Comparison of ENCODE assay signal across 20 cellular contexts in genomic region chr7:67913604-67914003, GRCh38.
DNase-seq lines count a peak whose midpoint lies in the region; ATAC-seq and TF ChIP-seq lines count a peak whose summit lies in the region.
"Had no signal": no experiment of that assay in that cellular context is flagged by ENCODE, and none has a peak within 500 bp of the region (broad histone marks: within the 10 kb centered on the region; RNA-seq: fewer than 3 reads in every experiment).

No MANE protein-coding gene starts in this region.

- no peak for TF ChIP-seq POLR2A in NB4 (IDR thresholded peaks at IDR 0.05; ENCODE audit: extremely low read depth, insufficient read length)

- ATAC-seq in esophagus mucosa, result no peak
- ATAC-seq: body of pancreas; left cardiac atrium; natural killer cell treated with Interleukin-12 subunit alpha and Interleukin-12 subunit beta and Interleukin-15 and Interleukin-18, amount 100 ng/mL, for 72 hours; upper lobe of right lung had no signal

- DNase-seq in GM23248 (peak; percentile 4), NB4 (ENCODE audit: low read depth) (peak; percentile 43), dorsolateral prefrontal cortex (peak in 6 of 10 donors; percentile 29 to 57 (median 40)), trophoblast cell (peak in 1 of 2 donors; percentile 22), DMS153 treated with DMSO at 0.1 percent for 48 hours (lab: John Stamatoyannopoulos, UW; ENCODE audit: unreplicated experiment) (no peak), NCI-H2081 treated with DMSO at 0.1 percent for 48 hours (lab: John Stamatoyannopoulos, UW) (no peak), SIG-M5 (lab: John Stamatoyannopoulos, UW) (no peak)
- DNase-seq: activated T-cell treated with anti-CD3 and anti-CD28 coated beads, Interleukin-2, amount 50 U/mL, for 48 hours; body of pancreas; DMS79; left cardiac atrium; NCI-H1092; NCI-H2081; stimulated activated CD4-positive, alpha-beta T cell treated with anti-CD3 and anti-CD28 coated beads, Interleukin-4, amount 100 ng/mL, for 1 hour; stomach; upper lobe of right lung had no signal

- no peaks in the 10 kb centered on the region for H3K79me1 ChIP-seq in trophoblast cell (ENCODE audit: low read length)

- no peak overlapping the region for H4K12ac ChIP-seq in trophoblast cell (ENCODE audit: low read depth, low read length)

- H3K27me3 ChIP-seq in GM23248 (replicated peaks; ENCODE audit: insufficient read depth), result no peaks in the 10 kb centered on the region
- H3K27me3 ChIP-seq in dorsolateral prefrontal cortex, result no peaks in the 10 kb centered on the region
- H3K27me3 ChIP-seq in trophoblast cell (ENCODE audit: insufficient read depth, low read length), result no peaks in the 10 kb centered on the region
- H3K27me3 ChIP-seq: body of pancreas, stomach, upper lobe of right lung had no signal

- no peaks in the 10 kb centered on the region for H3F3A ChIP-seq in GM23248 (ENCODE audit: insufficient read depth)

- H3K27ac ChIP-seq in GM23248 (no peak overlapping the region), dorsolateral prefrontal cortex (peak overlapping the region in 1 of 59 donors; percentile 16), trophoblast cell (ENCODE audit: low read depth, low read length) (peak overlapping the region; percentile 22)
- H3K27ac ChIP-seq: body of pancreas, C4-2B, stomach, upper lobe of right lung, VCaP had no signal

- H3K4me1 ChIP-seq in GM23248 (ENCODE audit: insufficient read depth), result no peaks in the 10 kb centered on the region
- H3K4me1 ChIP-seq in trophoblast cell (ENCODE audit: control insufficient read depth in 1 of 2, insufficient read depth in 2 of 2, low read length in 2 of 2), result peaks cover 5% of the 10 kb centered on the region in 2 experiments
- H3K4me1 ChIP-seq: body of pancreas, stomach, upper lobe of right lung had no signal

- no peaks in the 10 kb centered on the region for H4K20me1 ChIP-seq in GM23248 (ENCODE audit: insufficient read depth)

- no peak overlapping the region for H3K18ac ChIP-seq in trophoblast cell (ENCODE audit: low read length)

- in situ Hi-C loops in GM23248 (cut with MboI), result no loop called here

- no peaks in the 10 kb centered on the region for H3K36me3 ChIP-seq in GM23248 (ENCODE audit: low read depth)
- H3K36me3 ChIP-seq in trophoblast cell (ENCODE audit: control insufficient read depth in 1 of 2, insufficient read depth in 2 of 2, low read length in 2 of 2), result no peaks in the 10 kb centered on the region
- H3K36me3 ChIP-seq: stomach, upper lobe of right lung had no signal

- H3K9ac ChIP-seq in GM23248 (no peak overlapping the region), trophoblast cell (ENCODE audit: low read length) (no peak overlapping the region)

- no peak overlapping the region for H2BK5ac ChIP-seq in trophoblast cell (ENCODE audit: low read depth, low read length, poor library complexity)

- H2BK120ac ChIP-seq in trophoblast cell (ENCODE audit: insufficient read depth, low read length, poor library complexity), result no peak overlapping the region

- H3K4me3 ChIP-seq in GM23248 (no peak overlapping the region), NB4 (ENCODE audit: low read depth, low read length) (no peak overlapping the region), dorsolateral prefrontal cortex (no peak overlapping the region), trophoblast cell (ENCODE audit: low read depth, low read length) (no peak overlapping the region)
- H3K4me3 ChIP-seq: body of pancreas, stomach, upper lobe of right lung had no signal

- no peak overlapping the region for H4K91ac ChIP-seq in trophoblast cell (ENCODE audit: low read depth, low read length)

- H2AK5ac ChIP-seq in trophoblast cell (ENCODE audit: low read length), result no peak overlapping the region

- TF ChIP-seq CTCF in NB4 (IDR thresholded peaks at IDR 0.05; ENCODE audit: low read depth, low read length) (no peak), dorsolateral prefrontal cortex (IDR thresholded peaks at IDR 0.05 in 54 of 56, conservative IDR thresholded peaks at IDR 0.05 in 2 of 56; ENCODE audit: low read depth in 1 of 56, partially characterized antibody in 56 of 56) (no peak)

- intact Hi-C loops in dorsolateral prefrontal cortex (cut with DNase I), result no loop called here

- no peak overlapping the region for H3K14ac ChIP-seq in trophoblast cell (ENCODE audit: low read length)

- no peak overlapping the region for H3K23ac ChIP-seq in trophoblast cell (ENCODE audit: low read length)

- H3K4me2 ChIP-seq in GM23248 (ENCODE audit: unreplicated experiment) (no peak overlapping the region), trophoblast cell (ENCODE audit: low read length) (no peak overlapping the region)

- H3K79me2 ChIP-seq in GM23248 (ENCODE audit: insufficient read depth) (no peaks in the 10 kb centered on the region), trophoblast cell (ENCODE audit: control insufficient read depth, insufficient read depth, low read length, poor library complexity) (no peaks in the 10 kb centered on the region)

- H2BK12ac ChIP-seq in trophoblast cell (ENCODE audit: low read length), result no peak overlapping the region

- no peaks in the 10 kb centered on the region for H3K9me2 ChIP-seq in GM23248 (ENCODE audit: insufficient read depth)

- no peak overlapping the region for H4K8ac ChIP-seq in trophoblast cell (ENCODE audit: low read depth, low read length)

- H3K4ac ChIP-seq in trophoblast cell (ENCODE audit: low read depth, low read length), result no peak overlapping the region

- no peaks in the 10 kb centered on the region for H3K9me3 ChIP-seq in GM23248 (ENCODE audit: low read depth)
- no peaks in the 10 kb centered on the region for H3K9me3 ChIP-seq in trophoblast cell (ENCODE audit: insufficient read depth, low read depth, low read length)
- H3K9me3 ChIP-seq: body of pancreas had no signal

- no peak overlapping the region for H2AFZ ChIP-seq in GM23248
- no peak overlapping the region for H2AFZ ChIP-seq in trophoblast cell (ENCODE audit: insufficient read depth, low read length, poor library complexity)

Comparison
In these comparisons a context has a peak if more than half of its experiments do, and no peak if none do; other contexts are left out.
1. DNase-seq: peak in GM23248 (single experiment), NB4 (single experiment) and dorsolateral prefrontal cortex (6 of 10); none in DMS153 treated with DMSO at 0.1 percent for 48 hours (single experiment), NCI-H2081 treated with DMSO at 0.1 percent for 48 hours (single experiment) and SIG-M5 (single experiment).